ENCODE assay signal across 29 cellular contexts in genomic region chr7:12907774-12908173, GRCh38.
DNase-seq lines count a peak whose midpoint lies in the region; ATAC-seq, FAIRE-seq and TF ChIP-seq lines count a peak whose summit lies in the region.
"Had no signal": no experiment of that assay in that cellular context is flagged by ENCODE, and none has a peak within 500 bp of the region (broad histone marks: within the 10 kb centered on the region; RNA-seq: fewer than 3 reads in every experiment).

No MANE protein-coding gene starts in this region.

- no peaks in the 10 kb centered on the region for H3K79me2 ChIP-seq in H1 (ENCODE audit: control insufficient read depth in 1 of 2, insufficient read depth in 2 of 2, low read length in 2 of 2)

- H3K56ac ChIP-seq in H1 (replicated peaks; ENCODE audit: insufficient read length, low read depth, low read length): no peak overlapping the region

- no peak for DNase-seq in H1 (ENCODE audit: low read depth in 1 of 2, low spot score in 2 of 2)
- DNase-seq in NCI-H1048 (lab: John Stamatoyannopoulos, UW): no peak
- no peak for DNase-seq in effector CD8-positive, alpha-beta T cell (lab: John Stamatoyannopoulos, UW)
- DNase-seq in H4 (ENCODE audit: low spot score): no peak
- no peak for DNase-seq in nucleus accumbens (lab: John Stamatoyannopoulos, UW)
- DNase-seq: BE2C; Calu3; DMS79 treated with DMSO at 0.1 percent for 48 hours; GF-D8; GM23248; HFFc6; KBM-7; MV-4-11; NCI-H1105 treated with DMSO at 0.1 percent for 48 hours; NCI-H146; NCI-H1930; NCI-H2107; NCI-H446 treated with DMSO at 0.1 percent for 48 hours; NCI-H526; NCI-H82; NK-92 treated with Interleukin-12 subunit alpha and Interleukin-12 subunit beta, amount 100 ng/mL, for 24 hours; PC-3; SK-N-SH; SW 1271 had no signal

- H3K4me1 ChIP-seq in H1 (replicated peaks in 1 of 4; ENCODE audit: control insufficient read depth in 3 of 4, insufficient read depth in 4 of 4, low read length in 3 of 4): no peaks in the 10 kb centered on the region
- H3K4me1 ChIP-seq: BE2C had no signal

- no peaks in the 10 kb centered on the region for H3K23me2 ChIP-seq in H1 (ENCODE audit: low read depth, low read length)

- H3K27ac ChIP-seq in H1 (ENCODE audit: low read depth, low read length): no peak overlapping the region
- H3K27ac ChIP-seq: GM23248 had no signal

- TF ChIP-seq EP300 in H1 (IDR thresholded peaks at IDR 0.05; ENCODE audit: borderline replicate concordance in 1 of 2, low read depth in 2 of 2, low read length in 2 of 2): no peak

- H4K8ac ChIP-seq in H1 (ENCODE audit: extremely low read depth, insufficient read depth, low read length): no peak overlapping the region

- no peak overlapping the region for H3K4ac ChIP-seq in H1 (replicated peaks; ENCODE audit: insufficient read length, low read depth, low read length)

- H3K23ac ChIP-seq in H1 (ENCODE audit: insufficient read length): no peak overlapping the region

- no peak for FAIRE-seq in H1 (lab: Jason Lieb, UNC)
- FAIRE-seq: HTR-8/SVneo had no signal

- 81 to 100% methylated on average over 1 to 2 of the region's 2 CpGs for WGBS in H1 (ENCODE audit: extremely low coverage in 1 of 2, insufficient coverage in 1 of 2, insufficient read length in 1 of 2, insufficient replicate concordance in 2 of 2, low coverage in 1 of 2, low lambda C conversion rate in 2 of 2, missing lambda C conversion rate in 1 of 2), 2 experiments

- TF ChIP-seq CTCF in H1 (IDR thresholded peaks at IDR 0.05; ENCODE audit: control extremely low read depth in 1 of 3, insufficient read depth in 1 of 3, low read depth in 1 of 3, low read length in 3 of 3): no peak

- H2BK15ac ChIP-seq in H1 (ENCODE audit: low read length): no peak overlapping the region

- ATAC-seq in GM18505 (IDR thresholded peaks at IDR 0.05; ENCODE audit: unreplicated experiment): peak; percentile 54
- ATAC-seq in GM18907 (IDR thresholded peaks at IDR 0.05; ENCODE audit: unreplicated experiment): peak; percentile 55
- ATAC-seq in HG02870 (IDR thresholded peaks at IDR 0.05; ENCODE audit: unreplicated experiment): peak; percentile 56
- ATAC-seq: PC-3 had no signal

- H3K14ac ChIP-seq in H1 (ENCODE audit: insufficient read length): no peak overlapping the region

- H3K27me3 ChIP-seq in H1 (replicated peaks in 1 of 4; ENCODE audit: control insufficient read depth in 3 of 4, extremely low read depth in 1 of 4, insufficient read depth in 3 of 4, low read length in 3 of 4): no peaks in the 10 kb centered on the region

- H2BK20ac ChIP-seq in H1 (ENCODE audit: low read length): 0 out of 2 replicates have a peak overlapping the region, but pooled peaks have one; percentile 21

- CTCF ChIA-PET in H1 (lab: Charles Lee; ENCODE audit: partially characterized antibody): interaction anchor here (0.8 to 1.1 kb wide), 2 partner anchors 8 to 13 kb away, joined by 3 read pairs; no protein-coding TSS in a partner anchor

- H2AFZ ChIP-seq in H1 (ENCODE audit: low read length): no peak overlapping the region
- H2AFZ ChIP-seq: GM23248 had no signal

- H3K18ac ChIP-seq in H1 (ENCODE audit: extremely low read depth, low read length): no peak overlapping the region

- no peaks in the 10 kb centered on the region for H3K79me1 ChIP-seq in H1 (ENCODE audit: low read depth, low read length)

- H2AK5ac ChIP-seq in H1 (ENCODE audit: low read depth, low read length): no peak overlapping the region

- no peak overlapping the region for H4K5ac ChIP-seq in H1 (ENCODE audit: insufficient read length, low read depth, low read length)

- no peak overlapping the region for H3K4me2 ChIP-seq in H1 (ENCODE audit: insufficient read depth in 1 of 2, low read depth in 2 of 2, low read length in 2 of 2)
- H3K4me2 ChIP-seq: SK-N-SH had no signal

- no peak overlapping the region for H2BK5ac ChIP-seq in H1 (ENCODE audit: low read depth, low read length)

- H3K9ac ChIP-seq in H1 (replicated peaks in 1 of 4; ENCODE audit: extremely low read depth in 1 of 4, low read depth in 3 of 4, low read length in 3 of 4): no peak overlapping the region
- H3K9ac ChIP-seq: GM23248, SK-N-SH had no signal

- POLR2A ChIA-PET in H1 (lab: Charles Lee; ENCODE audit: partially characterized antibody): no interaction called here

- H4K20me1 ChIP-seq in H1 (replicated peaks in 1 of 2; ENCODE audit: control insufficient read depth in 1 of 2, insufficient read depth in 2 of 2, low read length in 2 of 2): no peaks in the 10 kb centered on the region

- H2BK12ac ChIP-seq in H1 (ENCODE audit: low read depth, low read length): no peak overlapping the region

- no peak overlapping the region for H4K91ac ChIP-seq in H1 (replicated peaks; ENCODE audit: insufficient read length, low read length)

- TF ChIP-seq RAD21 in H1 (IDR thresholded peaks at IDR 0.05 in 1 of 2, conservative IDR thresholded peaks at IDR 0.05 in 1 of 2; ENCODE audit: low read depth in 2 of 2, low read length in 2 of 2): no peak

- H3K9me3 ChIP-seq in H1 (ENCODE audit: insufficient read depth in 2 of 2, low read depth in 1 of 2, low read length in 1 of 2): no peaks in the 10 kb centered on the region
- H3K9me3 ChIP-seq: BE2C, HAP-1, SK-N-SH had no signal

- H2BK120ac ChIP-seq in H1 (replicated peaks; ENCODE audit: low read depth, low read length): no peak overlapping the region

- no peaks in the 10 kb centered on the region for H3K36me3 ChIP-seq in H1 (ENCODE audit: control insufficient read depth in 2 of 4, insufficient read depth in 4 of 4, low read length in 3 of 4)
- H3K36me3 ChIP-seq: BE2C, HAP-1 had no signal

- TF ChIP-seq POLR2A in GM18505 (IDR thresholded peaks at IDR 0.05; ENCODE audit: borderline replicate concordance, extremely low read depth, insufficient read depth, insufficient read length) (no peak), H1 (IDR thresholded peaks at IDR 0.05; ENCODE audit: control extremely low read depth in 1 of 2, low read depth in 2 of 2, low read length in 2 of 2) (no peak)

- H3K4me3 ChIP-seq in H1 (ENCODE audit: extremely low read depth in 1 of 4, insufficient read depth in 2 of 4, low read depth in 3 of 4, low read length in 4 of 4): no peak overlapping the region
- H3K4me3 ChIP-seq: GM23248, HAP-1 had no signal

TF ChIP-seq in H1, 55 proteins besides CTCF, POLR2A, EP300 and RAD21:
- no peak for TF ChIP-seq BRCA1 (IDR thresholded peaks at IDR 0.05; ENCODE audit: low read depth, low read length)
- TF ChIP-seq, protein P1, sequence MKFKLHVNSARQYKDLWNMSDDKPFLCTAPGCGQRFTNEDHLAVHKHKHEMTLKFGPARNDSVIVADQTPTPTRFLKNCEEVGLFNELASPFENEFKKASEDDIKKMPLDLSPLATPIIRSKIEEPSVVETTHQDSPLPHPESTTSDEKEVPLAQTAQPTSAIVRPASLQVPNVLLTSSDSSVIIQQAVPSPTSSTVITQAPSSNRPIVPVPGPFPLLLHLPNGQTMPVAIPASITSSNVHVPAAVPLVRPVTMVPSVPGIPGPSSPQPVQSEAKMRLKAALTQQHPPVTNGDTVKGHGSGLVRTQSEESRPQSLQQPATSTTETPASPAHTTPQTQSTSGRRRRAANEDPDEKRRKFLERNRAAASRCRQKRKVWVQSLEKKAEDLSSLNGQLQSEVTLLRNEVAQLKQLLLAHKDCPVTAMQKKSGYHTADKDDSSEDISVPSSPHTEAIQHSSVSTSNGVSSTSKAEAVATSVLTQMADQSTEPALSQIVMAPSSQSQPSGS (IDR thresholded peaks at IDR 0.05; ENCODE audit: low read length): no peak
- TF ChIP-seq BACH1 (IDR thresholded peaks at IDR 0.05; ENCODE audit: low read length): no peak
- no peak for TF ChIP-seq SUZ12 (IDR thresholded peaks at IDR 0.05; ENCODE audit: low read length)
- TF ChIP-seq TCF12 (IDR thresholded peaks at IDR 0.05; ENCODE audit: low read depth, low read length): no peak
- no peak for TF ChIP-seq GTF2F1 (IDR thresholded peaks at IDR 0.05; ENCODE audit: borderline replicate concordance, low read depth, low read length)
- no peak for TF ChIP-seq GABPA (IDR thresholded peaks at IDR 0.05; ENCODE audit: borderline replicate concordance, insufficient read depth, low read length)
- TF ChIP-seq RXRA (IDR thresholded peaks at IDR 0.05; ENCODE audit: insufficient read depth, low read depth, low read length): no peak
- TF ChIP-seq TAF7 (optimal IDR thresholded peaks at IDR 0.05; ENCODE audit: borderline replicate concordance, low read depth, low read length): no peak
- TF ChIP-seq NRF1 (IDR thresholded peaks at IDR 0.05; ENCODE audit: low read depth, low read length): no peak
- no peak for TF ChIP-seq JUN (IDR thresholded peaks at IDR 0.05; ENCODE audit: low read depth, low read length)
- TF ChIP-seq EGR1 (IDR thresholded peaks at IDR 0.05; ENCODE audit: borderline replicate concordance, low read depth, low read length): no peak
- TF ChIP-seq RNF2 (IDR thresholded peaks at IDR 0.05; ENCODE audit: borderline replicate concordance, low read depth, low read length, missing control alignments, poor library complexity, severe bottlenecking): no peak
- TF ChIP-seq KDM4A (IDR thresholded peaks at IDR 0.05; ENCODE audit: low read depth, low read length, severe bottlenecking): no peak
- TF ChIP-seq, protein P2, sequence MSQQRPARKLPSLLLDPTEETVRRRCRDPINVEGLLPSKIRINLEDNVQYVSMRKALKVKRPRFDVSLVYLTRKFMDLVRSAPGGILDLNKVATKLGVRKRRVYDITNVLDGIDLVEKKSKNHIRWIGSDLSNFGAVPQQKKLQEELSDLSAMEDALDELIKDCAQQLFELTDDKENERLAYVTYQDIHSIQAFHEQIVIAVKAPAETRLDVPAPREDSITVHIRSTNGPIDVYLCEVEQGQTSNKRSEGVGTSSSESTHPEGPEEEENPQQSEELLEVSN (IDR thresholded peaks at IDR 0.05): no peak
- no peak for TF ChIP-seq ASH2L (IDR thresholded peaks at IDR 0.05; ENCODE audit: low read length)
- no peak for TF ChIP-seq POU5F1 (IDR thresholded peaks at IDR 0.05; ENCODE audit: low read depth, low read length)
- no peak for TF ChIP-seq NANOG (IDR thresholded peaks at IDR 0.05; ENCODE audit: insufficient read depth, low read depth, low read length, poor library complexity, severe bottlenecking)
- TF ChIP-seq CBX8 (IDR thresholded peaks at IDR 0.05; ENCODE audit: borderline replicate concordance, low read depth, low read length): no peak
- no peak for TF ChIP-seq SIN3A (conservative IDR thresholded peaks at IDR 0.05 in 1 of 2, IDR thresholded peaks at IDR 0.05 in 1 of 2; ENCODE audit: low read depth in 1 of 2, low read length in 2 of 2)
